In genomic region chr11:113681282-113681681, GRCh38 we compare ENCODE assay signal across 23 cellular contexts.
"Had no signal": no experiment of that assay in that cellular context is flagged by ENCODE, and none has a peak within 500 bp of the region (broad histone marks: within the 10 kb centered on the region; RNA-seq: fewer than 3 reads in every experiment).

No MANE protein-coding gene starts in this region.

- H3K4me3 ChIP-seq: SJSA1 had no signal

- H3K9me3 ChIP-seq: SJSA1 had no signal

- H3K36me3 ChIP-seq: SJSA1 had no signal

- H3K27me3 ChIP-seq: SJSA1 had no signal

- FAIRE-seq: astrocyte, RCC 7860 had no signal

- H3K36me3 Mint-ChIP-seq: activated naive CD8-positive, alpha-beta T cell; brain had no signal

- H3K9me3 Mint-ChIP-seq: activated B cell treated with CpG ODN at 0.5 μM for 24 hours; activated CD4-positive, alpha-beta T cell treated with anti-CD3 and anti-CD28 coated beads, Interleukin-2, amount 10 ng/mL, durations not matched to agents 24 days and 14 days; activated naive CD4-positive, alpha-beta T cell treated with anti-CD3 and anti-CD28 coated beads for 36 hours; activated T-cell treated with anti-CD3 and anti-CD28 coated beads, Interleukin-2, amount 50 U/mL, for 4 hours; T-helper 1 cell treated with Interleukin-12 subunit alpha and Interleukin-12 subunit beta and Interleukin-4 antibody, amounts not matched to agents 30 μg/mL and 1 μg/mL, for 36 hours had no signal

- H3K4me3 Mint-ChIP-seq: activated B cell treated with CpG ODN at 0.5 μM for 24 hours; activated CD4-positive, alpha-beta T cell treated with anti-CD3 and anti-CD28 coated beads, Interleukin-2, amount 10 ng/mL, durations not matched to agents 24 days and 14 days; activated naive CD4-positive, alpha-beta T cell treated with anti-CD3 and anti-CD28 coated beads for 36 hours; activated naive CD8-positive, alpha-beta T cell; activated T-cell treated with anti-CD3 and anti-CD28 coated beads, Interleukin-2, amount 50 U/mL, for 4 hours; brain; T-helper 1 cell treated with Interleukin-12 subunit alpha and Interleukin-12 subunit beta and Interleukin-4 antibody, amounts not matched to agents 30 μg/mL and 1 μg/mL, for 36 hours had no signal

- DNase-seq: activated B cell treated with CpG ODN at 0.5 μM for 24 hours; activated CD4-positive, alpha-beta T cell treated with anti-CD3 and anti-CD28 coated beads for 1 hour; activated CD4-positive, alpha-beta T cell treated with anti-CD3 and anti-CD28 coated beads, Interleukin-2, amount 10 ng/mL, durations not matched to agents 24 days and 14 days; activated CD4-positive, alpha-beta T cell treated with anti-CD3 and anti-CD28 coated beads, Interleukin-2, amount 50 U/mL, for 48 hours; activated CD8-positive, alpha-beta memory T cell treated with anti-CD3 and anti-CD28 coated beads for 24 hours; activated effector memory CD4-positive, alpha-beta T cell treated with anti-CD3 and anti-CD28 coated beads, Interleukin-2, amount 50 U/mL, for 16 hours; activated naive CD4-positive, alpha-beta T cell treated with anti-CD3 and anti-CD28 coated beads for 36 hours; activated T-cell treated with anti-CD3 and anti-CD28 coated beads, Interleukin-2, amount 50 U/mL, for 4 hours; amygdala; IMR-90; KG1; NCI-H1092; NCI-H1930; NCI-H226; NK-92 treated with Interleukin-12 subunit alpha and Interleukin-12 subunit beta, amount 100 ng/mL, for 24 hours; SW 1271 had no signal

- ATAC-seq: activated T-cell treated with anti-CD3 and anti-CD28 coated beads, Interleukin-2, amount 50 U/mL, for 4 hours; SK-N-SH treated with all-trans-retinoic acid at 6 μM for 48 hours had no signal

- H3K27ac ChIP-seq: SJSA1 had no signal

- H3K27me3 Mint-ChIP-seq: activated naive CD8-positive, alpha-beta T cell had no signal

- H3K27ac Mint-ChIP-seq: activated B cell treated with CpG ODN at 0.5 μM for 24 hours; activated CD4-positive, alpha-beta T cell treated with anti-CD3 and anti-CD28 coated beads, Interleukin-2, amount 10 ng/mL, durations not matched to agents 24 days and 14 days; activated naive CD4-positive, alpha-beta T cell treated with anti-CD3 and anti-CD28 coated beads for 36 hours; activated naive CD8-positive, alpha-beta T cell; T-helper 1 cell treated with Interleukin-12 subunit alpha and Interleukin-12 subunit beta and Interleukin-4 antibody, amounts not matched to agents 30 μg/mL and 1 μg/mL, for 36 hours had no signal
